Comparison of ENCODE assay signal across 22 cellular contexts in genomic region chrX:66008403-66008970, GRCh38. TPM values are rescaled to one million over a fixed set of nuclear protein-coding genes. Genes with fewer than 3 reads are reported as not detected.
DNase-seq lines count a peak whose midpoint lies in the region; ATAC-seq, FAIRE-seq and TF ChIP-seq lines count a peak whose summit lies in the region.
"Had no signal": no experiment of that assay in that cellular context is flagged by ENCODE, and none has a peak within 500 bp of the region (broad histone marks: within the 10 kb centered on the region; RNA-seq: fewer than 3 reads in every experiment).

No MANE protein-coding gene starts in this region.

- H3K9ac ChIP-seq in astrocyte (ENCODE audit: low read length) = no peak overlapping the region

- ATAC-seq in HG02973 (IDR thresholded peaks at IDR 0.05; ENCODE audit: unreplicated experiment) = no peak
- ATAC-seq in HG03175 (IDR thresholded peaks at IDR 0.05; ENCODE audit: unreplicated experiment) = no peak
- ATAC-seq in right lobe of liver = no peak
- ATAC-seq: GM23338 had no signal

- H3K4me3 Mint-ChIP-seq in astrocyte (ENCODE audit: unreplicated experiment) = no peak overlapping the region
- no peak overlapping the region for H3K4me3 Mint-ChIP-seq in activated CD4-positive, alpha-beta memory T cell treated with anti-CD3 and anti-CD28 coated beads for 36 hours
- H3K4me3 Mint-ChIP-seq: GM23338 had no signal

- H3K9me3 ChIP-seq in astrocyte (ENCODE audit: insufficient read depth, low read depth, low read length) (no peaks in the 10 kb centered on the region), right lobe of liver (no peaks in the 10 kb centered on the region)

- no peaks in the 10 kb centered on the region for H3K27me3 ChIP-seq in HL-60 (ENCODE audit: insufficient read depth, poor library complexity, severe bottlenecking)
- H3K27me3 ChIP-seq in astrocyte (ENCODE audit: insufficient read depth, low read length) = no peaks in the 10 kb centered on the region
- H3K27me3 ChIP-seq in right lobe of liver = no peaks in the 10 kb centered on the region

- peak; percentile 27 for DNase-seq in NOMO-1 treated with DMSO at 0.1 percent for 48 hours (lab: John Stamatoyannopoulos, UW; ENCODE audit: unreplicated experiment)
- DNase-seq in NOMO-1 treated with dmso at 0.1 percent for 144 hours (lab: John Stamatoyannopoulos, UW; ENCODE audit: unreplicated experiment) = no peak
- no peak for DNase-seq in HL-60 (ENCODE audit: low read depth in 1 of 2, low spot score in 1 of 2)
- no peak for DNase-seq in astrocyte (ENCODE audit: low read depth)
- no peak for DNase-seq in activated CD4-positive, alpha-beta memory T cell treated with anti-CD3 and anti-CD28 coated beads for 36 hours
- no peak for DNase-seq in right lobe of liver
- DNase-seq: 8988T; C1 segment of cervical spinal cord; COR-L47; DMS153; Karpas-422; MM.1S; NCI-H187; NCI-H69; NK-92 treated with Interleukin-12 subunit alpha and Interleukin-12 subunit beta, amount 100 ng/mL, for 24 hours; PC-9; SW 1271 had no signal

- TF ChIP-seq POLR2A in right lobe of liver (IDR thresholded peaks at IDR 0.05) = no peak

- CTCF ChIA-PET in activated CD4-positive, alpha-beta memory T cell treated with anti-CD3 and anti-CD28 coated beads for 36 hours (lab: Charles Lee) = no interaction called here

- no peaks in the 10 kb centered on the region for H4K20me1 ChIP-seq in astrocyte (ENCODE audit: insufficient read depth, low read length)

- WGBS in right lobe of liver (ENCODE audit: insufficient coverage, low coverage, low lambda C conversion rate, missing lambda C conversion rate) = 53% methylated on average over 3 of the region's 3 CpGs

- H3K79me2 ChIP-seq in astrocyte (ENCODE audit: insufficient read depth, low read length) = no peaks in the 10 kb centered on the region

- no peak overlapping the region for H2AFZ ChIP-seq in astrocyte (ENCODE audit: low read depth, low read length)
- H2AFZ ChIP-seq: GM23338, PC-9 had no signal

- no peaks in the 10 kb centered on the region for H3K4me1 Mint-ChIP-seq in astrocyte (ENCODE audit: low read depth, unreplicated experiment)
- H3K4me1 Mint-ChIP-seq in activated CD4-positive, alpha-beta memory T cell treated with anti-CD3 and anti-CD28 coated beads for 36 hours (ENCODE audit: low read depth) = peaks cover 46% of the 10 kb centered on the region
- H3K4me1 Mint-ChIP-seq: GM23338 had no signal

- POLR2A ChIA-PET in activated CD4-positive, alpha-beta memory T cell treated with anti-CD3 and anti-CD28 coated beads for 36 hours (lab: Charles Lee) = no interaction called here

- H3K36me3 ChIP-seq in astrocyte (ENCODE audit: insufficient read depth, low read length) = no peaks in the 10 kb centered on the region
- H3K36me3 ChIP-seq in right lobe of liver = no peaks in the 10 kb centered on the region

- no peaks in the 10 kb centered on the region for H3K27me3 Mint-ChIP-seq in astrocyte (ENCODE audit: low read depth, unreplicated experiment)
- H3K27me3 Mint-ChIP-seq in activated CD4-positive, alpha-beta memory T cell treated with anti-CD3 and anti-CD28 coated beads for 36 hours = no peaks in the 10 kb centered on the region

- no peaks in the 10 kb centered on the region for H3K9me3 Mint-ChIP-seq in astrocyte (ENCODE audit: unreplicated experiment)
- H3K9me3 Mint-ChIP-seq in activated CD4-positive, alpha-beta memory T cell treated with anti-CD3 and anti-CD28 coated beads for 36 hours = no peaks in the 10 kb centered on the region
- H3K9me3 Mint-ChIP-seq: GM23338 had no signal

- H3K4me3 ChIP-seq in HL-60 (replicated peaks; ENCODE audit: insufficient read depth, low read length) (no peak overlapping the region), astrocyte (ENCODE audit: insufficient read depth, low read depth, low read length) (no peak overlapping the region), right lobe of liver (no peak overlapping the region)
- H3K4me3 ChIP-seq: GM23338, PC-9 had no signal

- H3K27ac ChIP-seq in HL-60 (replicated peaks) (peak overlapping the region; percentile 64), astrocyte (ENCODE audit: low read depth, low read length) (no peak overlapping the region), right lobe of liver (no peak overlapping the region)
- H3K27ac ChIP-seq: PC-9 had no signal

- TF ChIP-seq CTCF in HL-60 (IDR thresholded peaks at IDR 0.05; ENCODE audit: insufficient read depth, low read length) (no peak), astrocyte (IDR thresholded peaks at IDR 0.05; ENCODE audit: insufficient read depth, low read depth, low read length) (no peak), right lobe of liver (IDR thresholded peaks at IDR 0.05) (no peak)

- peak; percentile 64 for FAIRE-seq in astrocyte (lab: Jason Lieb, UNC)

- H3K36me3 Mint-ChIP-seq in astrocyte (ENCODE audit: low read depth, unreplicated experiment) = no peaks in the 10 kb centered on the region
- H3K36me3 Mint-ChIP-seq in activated CD4-positive, alpha-beta memory T cell treated with anti-CD3 and anti-CD28 coated beads for 36 hours = peaks cover 2% of the 10 kb centered on the region

- H3K27ac Mint-ChIP-seq in astrocyte (ENCODE audit: unreplicated experiment) = no peak overlapping the region
- no peak overlapping the region for H3K27ac Mint-ChIP-seq in activated CD4-positive, alpha-beta memory T cell treated with anti-CD3 and anti-CD28 coated beads for 36 hours
- H3K27ac Mint-ChIP-seq: GM23338 had no signal

- H3K4me2 ChIP-seq in astrocyte (ENCODE audit: low read length) = no peak overlapping the region
- H3K4me2 ChIP-seq: GM23338, PC-9 had no signal

- intact Hi-C loops in activated CD4-positive, alpha-beta memory T cell treated with anti-CD3 and anti-CD28 coated beads for 36 hours (cut with micrococcal nuclease) = no loop called here
- intact Hi-C loops in right lobe of liver (cut with DNase I) = no loop called here

- H3K4me1 ChIP-seq in astrocyte (ENCODE audit: insufficient read depth, low read length) = no peaks in the 10 kb centered on the region
- no peaks in the 10 kb centered on the region for H3K4me1 ChIP-seq in right lobe of liver

RNA-seq across cellular contexts. Expression of gene VSIG4, which starts 31.4 kb away (rescaled TPM):
- total RNA-seq in astrocyte (not detected in 2 replicates), right lobe of liver (10 to 100 TPM; 16.9 to 50.2 (median 31.4) TPM)
- not detected for total RNA-seq in activated CD4-positive, alpha-beta memory T cell treated with anti-CD3 and anti-CD28 coated beads for 36 hours
- total RNA-seq: GM23338; PC-9; SK-MEL-5; T-helper 2 cell treated with Interferon-gamma antibody and Interleukin-4, amounts not matched to agents 100 ng/mL and 5 ng/mL, for 36 hours had no signal

Comparison
In these comparisons a context has a peak if more than half of its experiments do, and no peak if none do; other contexts are left out.
1. RNA of gene VSIG4, which starts 31.4 kb away (total RNA-seq): 16.9 to 50.2 TPM in right lobe of liver; not detected in astrocyte and not detected in activated CD4-positive, alpha-beta memory T cell treated with anti-CD3 and anti-CD28 coated beads for 36 hours; every median in the first group is over 10 times any median in the second.